7 cellular contexts compared by ENCODE assay signal in the genomic region with DNA sequence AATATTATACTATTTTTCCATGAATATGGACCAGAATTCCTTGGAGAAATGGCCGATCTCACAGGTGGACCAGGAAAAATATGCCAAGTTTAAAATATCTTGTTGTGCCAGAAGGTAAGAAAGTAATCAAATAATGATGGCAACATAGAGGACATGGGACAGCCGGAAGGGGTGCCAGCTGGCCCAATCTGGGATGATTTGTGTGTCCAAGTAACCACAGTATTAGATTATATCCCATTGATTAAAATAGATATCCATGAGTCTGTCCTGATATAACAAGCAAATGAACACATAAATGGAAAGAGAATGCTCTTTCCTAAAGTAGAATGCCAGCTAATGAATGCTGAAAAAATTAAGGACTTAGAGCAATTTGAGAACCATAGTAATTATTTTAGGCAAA. TPM values are rescaled to one million over a fixed set of nuclear protein-coding genes. Genes with fewer than 3 reads are reported as not detected.
"Had no signal": no experiment of that assay in that cellular context is flagged by ENCODE, and none has a peak within 500 bp of the region (broad histone marks: within the 10 kb centered on the region; RNA-seq: fewer than 3 reads in every experiment).

No MANE protein-coding gene starts in this region.

- H3K9me3 Mint-ChIP-seq: GM23338, H9 had no signal

- H3K4me3 ChIP-seq: GM23338, K562 had no signal

- H3K27ac Mint-ChIP-seq: GM23338, H9 had no signal

- ATAC-seq: GM23338, K562 had no signal

- H3K4me3 Mint-ChIP-seq: GM23338, H9 had no signal

- DNase-seq: H9, HCEC 1CT, IMR-90 had no signal

RNA-seq across cellular contexts. Expression of gene ANKRD55, which starts 39.6 kb away (rescaled TPM):
- total RNA-seq: GM23338, H1, H9, HT-29, IMR-90 had no signal
- polyA plus RNA-seq: GM23338, H1, IMR-90 had no signal
